Comparison of ENCODE assay signal across 17 cellular contexts in genomic region chr10:51897560-51897959, GRCh38.
"Had no signal": no experiment of that assay in that cellular context is flagged by ENCODE, and none has a peak within 500 bp of the region (broad histone marks: within the 10 kb centered on the region; RNA-seq: fewer than 3 reads in every experiment).

No MANE protein-coding gene starts in this region.

- H3K4me3 ChIP-seq: esophagus squamous epithelium, left lung, lung, stomach, thyroid gland, upper lobe of left lung, uterus had no signal

- H3K4me1 ChIP-seq: thyroid gland had no signal

- H3K9me3 ChIP-seq: esophagus squamous epithelium, left lung, stomach, thyroid gland, upper lobe of left lung, uterus had no signal

- H3K27me3 ChIP-seq: esophagus squamous epithelium, left lung, stomach, thyroid gland, upper lobe of left lung, uterus had no signal

- H3K27me3 Mint-ChIP-seq: dendritic cell treated with granulocyte-macrophage colony-stimulating factor and Interleukin-4, amounts not matched to agents 40 ng/mL and 50 ng/mL, for 4 days had no signal

- H3K36me3 ChIP-seq: esophagus squamous epithelium, left lung, stomach, thyroid gland, upper lobe of left lung, uterus had no signal

- H3K27ac ChIP-seq: esophagus squamous epithelium, left lung, stomach, thyroid gland had no signal

- H3K4me1 Mint-ChIP-seq: naive thymus-derived CD8-positive, alpha-beta T cell; neural crest cell had no signal

- H3K4me3 Mint-ChIP-seq: dendritic cell treated with granulocyte-macrophage colony-stimulating factor and Interleukin-4, amounts not matched to agents 40 ng/mL and 50 ng/mL, for 4 days; naive thymus-derived CD8-positive, alpha-beta T cell; neural crest cell had no signal

- ATAC-seq: naive thymus-derived CD8-positive, alpha-beta T cell had no signal

- H3K9me3 Mint-ChIP-seq: dendritic cell treated with granulocyte-macrophage colony-stimulating factor and Interleukin-4, amounts not matched to agents 40 ng/mL and 50 ng/mL, for 4 days; neural crest cell had no signal

- H3K27ac Mint-ChIP-seq: dendritic cell treated with granulocyte-macrophage colony-stimulating factor and Interleukin-4, amounts not matched to agents 40 ng/mL and 50 ng/mL, for 4 days; naive thymus-derived CD8-positive, alpha-beta T cell had no signal

- DNase-seq: cerebellar nuclear complex; esophagus squamous epithelium; islet precursor cell; left lung; mesendoderm; naive thymus-derived CD8-positive, alpha-beta T cell; posterior cingulate gyrus; small intestine; stimulated activated CD4-positive, alpha-beta T cell treated with anti-CD3 and anti-CD28 coated beads, Interleukin-12 subunit alpha, Interleukin-12 subunit beta, amount 100 ng/mL, for 4 hours; stimulated activated naive CD4-positive, alpha-beta T cell; stomach; thyroid gland; upper lobe of left lung; uterus had no signal

- H3K36me3 Mint-ChIP-seq: naive thymus-derived CD8-positive, alpha-beta T cell had no signal
